In genomic region chr16:15672514-15673167, GRCh38 we compare ENCODE assay signal across 9 cellular contexts. TPM values are rescaled to one million over a fixed set of nuclear protein-coding genes. Genes with fewer than 3 reads are reported as not detected.
DNase-seq lines count a peak whose midpoint lies in the region; ATAC-seq, FAIRE-seq and TF ChIP-seq lines count a peak whose summit lies in the region.
"Had no signal": no experiment of that assay in that cellular context is flagged by ENCODE, and none has a peak within 500 bp of the region (broad histone marks: within the 10 kb centered on the region; RNA-seq: fewer than 3 reads in every experiment).

No MANE protein-coding gene starts in this region.

- H3K4me3 ChIP-seq in pancreas = no peak overlapping the region
- H3K4me3 ChIP-seq in thoracic aorta = peak overlapping the region; percentile 58

- TF ChIP-seq POLR2A in GM12891 (IDR thresholded peaks at IDR 0.05; ENCODE audit: low read depth, low read length) = 0 out of 2 replicates have a peak, but pooled peaks have one; percentile 20

- H3K27ac ChIP-seq in RWPE1 (peak overlapping the region; percentile 98), pancreas (peak overlapping the region in 2 of 4 donors; percentile 49 to 52), thoracic aorta (peak overlapping the region; percentile 69 to 76)

- H3K27me3 Mint-ChIP-seq in activated naive CD4-positive, alpha-beta T cell treated with anti-CD3 and anti-CD28 coated beads for 36 hours (ENCODE audit: low read depth) = no peaks in the 10 kb centered on the region

- H3K27me3 ChIP-seq in pancreas (no peaks in the 10 kb centered on the region), thoracic aorta (replicated peaks; ENCODE audit: insufficient read depth) (no peaks in the 10 kb centered on the region)

- 76 to 77% methylated on average over 20 of the region's 20 CpGs for WGBS in pancreas, 2 donors

- POLR2A ChIA-PET in RWPE1 (lab: Yijun Ruan, JAX; ENCODE audit: low non-redundant PET) = interaction anchor here (0.6 kb wide), 1 partner anchor 17 kb away, joined by 4 read pairs; no protein-coding TSS in a partner anchor

- DNase-seq in GM12891 (ENCODE audit: insufficient read length, low spot score) = no peak
- DNase-seq in RWPE1 (ENCODE audit: low spot score) = peak; percentile 97
- peak; percentile 90 for DNase-seq in activated naive CD4-positive, alpha-beta T cell treated with anti-CD3 and anti-CD28 coated beads for 36 hours
- DNase-seq in glomerular endothelial cell (ENCODE audit: extremely low read depth, low read depth, low spot score) = peak; percentile 89
- DNase-seq in pancreas = peak in 4 of 6 donors; percentile 13 to 72 (median 24)
- DNase-seq in thoracic aorta (ENCODE audit: low spot score) = peak; percentile 86
- no peak for DNase-seq in cerebellum (ENCODE audit: low spot score)

- no peaks in the 10 kb centered on the region for H3K9me3 ChIP-seq in pancreas
- no peaks in the 10 kb centered on the region for H3K9me3 ChIP-seq in thoracic aorta

- no peaks in the 10 kb centered on the region for H3K4me1 ChIP-seq in pancreas
- H3K4me1 ChIP-seq in thoracic aorta (ENCODE audit: control insufficient read depth in 1 of 2, low read depth in 2 of 2) = peaks cover 15 to 19% of the 10 kb centered on the region in 2 donors

- CTCF ChIA-PET in RWPE1 (lab: Yijun Ruan, JAX) = interaction anchor here (0.5 kb wide), 1 partner anchor 29 kb away, joined by 3 read pairs; no protein-coding TSS in a partner anchor
- CTCF ChIA-PET in activated naive CD4-positive, alpha-beta T cell treated with anti-CD3 and anti-CD28 coated beads for 36 hours (lab: Charles Lee) = interaction anchor here (0.7 to 1.3 kb wide), 3 partner anchors 9 to 12 kb away, joined by 3 read pairs; no protein-coding TSS in a partner anchor

- peaks cover 32% of the 10 kb centered on the region for H3K36me3 Mint-ChIP-seq in activated naive CD4-positive, alpha-beta T cell treated with anti-CD3 and anti-CD28 coated beads for 36 hours (ENCODE audit: low read depth)

- ATAC-seq in pancreas (peak; percentile 24 to 93 (median 87)), thoracic aorta (ENCODE audit: insufficient number of reproducible peaks, low FRiP score, low read depth) (peak; percentile 98), GM21381 (IDR thresholded peaks at IDR 0.05; ENCODE audit: unreplicated experiment) (no peak)
- ATAC-seq: Panc1 had no signal

- FAIRE-seq in GM12891 (lab: Jason Lieb, UNC) = no peak
- no peak for FAIRE-seq in pancreas (lab: Jason Lieb, UNC)

- intact Hi-C loops in activated naive CD4-positive, alpha-beta T cell treated with anti-CD3 and anti-CD28 coated beads for 36 hours (cut with micrococcal nuclease) = loop anchor here (1.0 to 10.0 kb wide), 4 partner anchors 21 to 452 kb away; partner anchors contain the start of gene MARF1
- intact Hi-C loops in pancreas (cut with DNase I) = no loop called here

- no peaks in the 10 kb centered on the region for H3K9me3 Mint-ChIP-seq in activated naive CD4-positive, alpha-beta T cell treated with anti-CD3 and anti-CD28 coated beads for 36 hours

- peak overlapping the region; percentile 89 for H3K27ac Mint-ChIP-seq in activated naive CD4-positive, alpha-beta T cell treated with anti-CD3 and anti-CD28 coated beads for 36 hours

- H3K4me1 Mint-ChIP-seq in activated naive CD4-positive, alpha-beta T cell treated with anti-CD3 and anti-CD28 coated beads for 36 hours (ENCODE audit: low read depth) = peaks cover 43% of the 10 kb centered on the region

- H3K36me3 ChIP-seq in pancreas = peaks cover 0 to 7% (median 0%) of the 10 kb centered on the region in 3 donors
- H3K36me3 ChIP-seq in thoracic aorta = no peaks in the 10 kb centered on the region

- peak overlapping the region; percentile 62 for H3K4me3 Mint-ChIP-seq in activated naive CD4-positive, alpha-beta T cell treated with anti-CD3 and anti-CD28 coated beads for 36 hours

- TF ChIP-seq CTCF in RWPE1 (conservative IDR thresholded peaks at IDR 0.05; ENCODE audit: low read depth) (no peak), pancreas (IDR thresholded peaks at IDR 0.05) (no peak), thoracic aorta (IDR thresholded peaks at IDR 0.05) (no peak)

TF ChIP-seq in GM12891, 5 proteins besides CTCF, POLR2A, EP300 and RAD21:
- TF ChIP-seq TAF1 (IDR thresholded peaks at IDR 0.05; ENCODE audit: low read depth, low read length) = no peak
- no peak for TF ChIP-seq POU2F2 (IDR thresholded peaks at IDR 0.05; ENCODE audit: low read depth, low read length)
- TF ChIP-seq PAX5 (IDR thresholded peaks at IDR 0.05; ENCODE audit: insufficient read depth, low read length, severe bottlenecking) = no peak
- TF ChIP-seq SPI1 (IDR thresholded peaks at IDR 0.05; ENCODE audit: low read depth, low read length) = no peak
- TF ChIP-seq POLR2AphosphoS5 (IDR thresholded peaks at IDR 0.05; ENCODE audit: low read depth, low read length) = no peak

RNA-seq across cellular contexts. Expression of gene NDE1, which starts 22.6 kb away (rescaled TPM):
- polyA plus RNA-seq in GM12891 (2012; ENCODE audit: low read depth, missing spikeins) = 65.3 TPM
- total RNA-seq in activated naive CD4-positive, alpha-beta T cell treated with anti-CD3 and anti-CD28 coated beads for 36 hours = 100 to 1,000 TPM; 150 to 161 TPM
- total RNA-seq in glomerular endothelial cell (44.1 and 50.6 TPM in 2 replicates), pancreas (10 to 100 TPM in 1 of 6 donors, 1 to 10 TPM in 5; 4.1 to 13.2 (median 6.5) TPM), thoracic aorta (10 to 100 TPM; 26.5 to 37.0 TPM), cerebellum (12.2 TPM)
- 1 to 10 TPM; 3.3 TPM for polyA plus RNA-seq in pancreas

RNA-seq across cellular contexts. Expression of gene MARF1, which starts 29.7 kb away (rescaled TPM):
- 9.9 TPM for polyA plus RNA-seq in GM12891 (2012; ENCODE audit: low read depth, missing spikeins)
- total RNA-seq in activated naive CD4-positive, alpha-beta T cell treated with anti-CD3 and anti-CD28 coated beads for 36 hours = 10 to 100 TPM; 72.6 to 80.2 TPM
- total RNA-seq in glomerular endothelial cell = 19.1 and 25.4 TPM in 2 replicates
- 10 to 100 TPM; 31.7 to 65.3 (median 45.4) TPM for total RNA-seq in pancreas
- polyA plus RNA-seq in pancreas = 10 to 100 TPM; 17.3 to 20.6 TPM
- 10 to 100 TPM; 35.7 to 49.6 TPM for total RNA-seq in thoracic aorta
- 39.9 TPM for total RNA-seq in cerebellum

Comparison
In these comparisons a context has a peak if more than half of its experiments do, and no peak if none do; other contexts are left out.
1. DNase-seq: peak in RWPE1 (single experiment), activated naive CD4-positive, alpha-beta T cell treated with anti-CD3 and anti-CD28 coated beads for 36 hours (single experiment), glomerular endothelial cell (single experiment), pancreas (4 of 6) and thoracic aorta (single experiment); none in GM12891 (single experiment) and cerebellum (single experiment).